ENCODE assay signal across 3 cellular contexts in the genomic region with DNA sequence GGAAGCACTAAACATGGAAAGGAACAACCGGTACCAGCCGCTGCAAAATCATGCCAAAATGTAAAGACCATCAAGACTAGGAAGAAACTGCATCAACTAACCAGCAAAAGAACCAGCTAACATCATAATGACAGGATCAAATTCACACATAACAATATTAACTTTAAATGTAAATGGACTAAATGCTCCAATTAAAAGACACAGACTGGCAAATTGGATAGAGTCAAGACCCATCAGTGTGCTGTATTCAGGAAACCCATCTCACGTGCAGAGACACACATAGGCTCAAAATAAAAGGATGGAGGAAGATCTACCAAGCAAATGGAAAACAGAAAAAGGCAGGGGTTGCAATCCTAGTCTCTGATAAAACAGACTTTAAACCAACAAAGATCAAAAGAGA. TPM values are rescaled to one million over a fixed set of nuclear protein-coding genes. Genes with fewer than 3 reads are reported as not detected.
"Had no signal": no experiment of that assay in that cellular context is flagged by ENCODE, and none has a peak within 500 bp of the region (broad histone marks: within the 10 kb centered on the region; RNA-seq: fewer than 3 reads in every experiment).

No MANE protein-coding gene starts in this region.

RNA-seq across cellular contexts. Expression of gene ITGA11, which starts 34.0 kb away (rescaled TPM):
- total RNA-seq: PC-3, SJCRH30, SK-MEL-5 had no signal
